ENCODE assay signal across 15 cellular contexts in genomic region chr4:2062808-2063524, GRCh38.
"Had no signal": no experiment of that assay in that cellular context is flagged by ENCODE, and none has a peak within 500 bp of the region (broad histone marks: within the 10 kb centered on the region; RNA-seq: fewer than 3 reads in every experiment).

No MANE protein-coding gene starts in this region.

- H3K36me3 ChIP-seq: cardiac muscle cell, colonic mucosa, sigmoid colon, thoracic aorta had no signal

- H3K9me3 ChIP-seq: colonic mucosa, sigmoid colon, thoracic aorta had no signal

- ATAC-seq: activated CD4-positive, CD25-positive, alpha-beta regulatory T cell treated with anti-CD3 and anti-CD28 coated beads, Interleukin-2, amount 50 U/mL, for 24 hours; activated naive CD8-positive, alpha-beta T cell treated with anti-CD3 and anti-CD28 coated beads, Interleukin-2, amount 50 U/mL, for 24 hours; esophagus mucosa; T-cell had no signal

- DNase-seq: activated CD4-positive, alpha-beta T cell treated with anti-CD3 and anti-CD28 coated beads, Interleukin-2, amount 50 U/mL, for 4 hours; activated naive CD4-positive, alpha-beta T cell; activated naive CD8-positive, alpha-beta T cell treated with anti-CD3 and anti-CD28 coated beads, Interleukin-2, amount 50 U/mL, for 24 hours; activated T-cell treated with anti-CD3 and anti-CD28 coated beads for 4 hours; colonic mucosa; hippocampal formation; sigmoid colon; stimulated activated CD4-positive, alpha-beta T cell treated with anti-CD3 and anti-CD28 coated beads, Interleukin-1b, Interleukin-23, amount 100 ng/mL, for 48 hours; T-cell; T1000 had no signal

- H3K4me3 ChIP-seq: cardiac muscle cell, colonic mucosa, lung, sigmoid colon, thoracic aorta had no signal

- H3K27ac ChIP-seq: cardiac muscle cell, colonic mucosa, sigmoid colon, thoracic aorta had no signal
